22 cellular contexts compared by ENCODE assay signal in genomic region chrX:641671-642435, GRCh38. TPM values are rescaled to one million over a fixed set of nuclear protein-coding genes. Genes with fewer than 3 reads are reported as not detected.
DNase-seq lines count a peak whose midpoint lies in the region; ATAC-seq and TF ChIP-seq lines count a peak whose summit lies in the region.
"Had no signal": no experiment of that assay in that cellular context is flagged by ENCODE, and none has a peak within 500 bp of the region (broad histone marks: within the 10 kb centered on the region; RNA-seq: fewer than 3 reads in every experiment).

No MANE protein-coding gene starts in this region.

- no peak for TF ChIP-seq EP300 in stomach (IDR thresholded peaks at IDR 0.05)

- H3K36me3 Mint-ChIP-seq in WTC11 = 0 out of 2 replicates have a peak, but pooled peaks cover 3% of the 10 kb centered on the region
- H3K36me3 Mint-ChIP-seq: CD8-positive, alpha-beta memory T cell had no signal

- no peak overlapping the region for H2AK5ac ChIP-seq in neuronal stem cell (ENCODE audit: low read depth, low read length)

- no peak overlapping the region for H2BK5ac ChIP-seq in neuronal stem cell (ENCODE audit: low read length)

- H3K27ac ChIP-seq in stomach (no peak overlapping the region), neuronal stem cell (replicated peaks; ENCODE audit: low read length) (no peak overlapping the region)
- H3K27ac ChIP-seq: C4-2B had no signal

- H2BK15ac ChIP-seq in neuronal stem cell (ENCODE audit: low read length) = no peak overlapping the region

- H2BK120ac ChIP-seq in neuronal stem cell (ENCODE audit: low read depth, low read length) = no peak overlapping the region

- H3K4me3 ChIP-seq in stomach (no peak overlapping the region), neuronal stem cell (ENCODE audit: low read length in 2 of 2) (no peak overlapping the region)
- H3K4me3 ChIP-seq: MG63 had no signal

- TF ChIP-seq POLR2A in stomach (IDR thresholded peaks at IDR 0.05) = no peak

- H3K4me3 Mint-ChIP-seq in WTC11 = peak overlapping the region; percentile 47
- H3K4me3 Mint-ChIP-seq: CD8-positive, alpha-beta memory T cell had no signal

- no peak overlapping the region for H3K14ac ChIP-seq in neuronal stem cell (ENCODE audit: low read length)

- no peak overlapping the region for H3K9ac ChIP-seq in neuronal stem cell (ENCODE audit: low read depth, low read length, poor library complexity)

- peaks cover 36% of the 10 kb centered on the region for H3K4me1 Mint-ChIP-seq in WTC11

- H3K9me3 ChIP-seq in stomach = no peaks in the 10 kb centered on the region
- peaks cover 0 to 10% of the 10 kb centered on the region in 2 donors for H3K9me3 ChIP-seq in neuronal stem cell (replicated peaks in 1 of 2; ENCODE audit: control insufficient read depth in 2 of 2, insufficient read depth in 1 of 2, low read depth in 1 of 2, low read length in 2 of 2)
- H3K9me3 ChIP-seq: MG63 had no signal

- H3K4ac ChIP-seq in neuronal stem cell (ENCODE audit: low read length) = no peak overlapping the region

- no peak overlapping the region for H3K23ac ChIP-seq in neuronal stem cell (ENCODE audit: low read depth, low read length, poor library complexity)

- H3K27me3 Mint-ChIP-seq in WTC11 (ENCODE audit: low read depth) = peaks cover 100% of the 10 kb centered on the region

- no peak overlapping the region for H4K91ac ChIP-seq in neuronal stem cell (ENCODE audit: low read depth, low read length, poor library complexity)

- H4K8ac ChIP-seq in neuronal stem cell (ENCODE audit: low read depth, low read length) = no peak overlapping the region

- intact Hi-C loops in stomach (cut with DNase I; ENCODE audit: low total_unique reads) = no loop called here

- TF ChIP-seq CTCF in WTC11 (IDR thresholded peaks at IDR 0.05) (no peak), stomach (IDR thresholded peaks at IDR 0.05) (no peak)

- H3K27ac Mint-ChIP-seq in WTC11 = no peak overlapping the region
- H3K27ac Mint-ChIP-seq: CD8-positive, alpha-beta memory T cell had no signal

- H3K9me3 Mint-ChIP-seq in WTC11 = no peaks in the 10 kb centered on the region

- H2AFZ ChIP-seq in neuronal stem cell (ENCODE audit: low read length) = no peak overlapping the region

- no peaks in the 10 kb centered on the region for H3K79me1 ChIP-seq in neuronal stem cell (ENCODE audit: low read depth, low read length)

- no peaks in the 10 kb centered on the region for H3K36me3 ChIP-seq in stomach
- no peaks in the 10 kb centered on the region for H3K36me3 ChIP-seq in neuronal stem cell (replicated peaks in 1 of 2; ENCODE audit: control insufficient read depth in 2 of 2, insufficient read depth in 2 of 2, low read length in 2 of 2)
- H3K36me3 ChIP-seq: MG63 had no signal

- H3K18ac ChIP-seq in neuronal stem cell (ENCODE audit: low read length) = no peak overlapping the region

- H3K4me2 ChIP-seq in neuronal stem cell (ENCODE audit: insufficient read depth, low read length, poor library complexity, severe bottlenecking) = no peak overlapping the region

- DNase-seq in EH (ENCODE audit: low read depth) (peak; percentile 38), WTC11 (ENCODE audit: low spot score) (no peak), mesenteric fat pad (ENCODE audit: low spot score) (peak; percentile 80), stomach (peak; percentile 7), germinal center (ENCODE audit: low spot score) (no peak), neuronal stem cell (ENCODE audit: low spot score) (no peak)
- DNase-seq: Calu3; CD8-positive, alpha-beta memory T cell; DMS153; GDM1; Kasumi-1; MG63; NCI-H1417; NCI-H1694 treated with DMSO at 0.1 percent for 48 hours; NCI-H2081 treated with DMSO at 0.1 percent for 48 hours; NCI-H2171 treated with DMSO at 0.1 percent for 48 hours; NCI-H524 treated with DMSO at 0.1 percent for 48 hours; NCI-H82 had no signal

- H3K27me3 ChIP-seq in stomach (peaks cover 5 to 95% (median 57%) of the 10 kb centered on the region in 3 donors), neuronal stem cell (ENCODE audit: control insufficient read depth in 3 of 3, insufficient read depth in 3 of 3, low read depth in 1 of 3, low read length in 3 of 3) (peaks cover 59 to 92% (median 60%) of the 10 kb centered on the region in 3 experiments)
- H3K27me3 ChIP-seq: MG63 had no signal

- no peak for ATAC-seq in WTC11
- no peak for ATAC-seq in GM19463 (IDR thresholded peaks at IDR 0.05; ENCODE audit: unreplicated experiment)
- ATAC-seq: Panc1 had no signal

- 9 to 21% (median 10%) methylated on average over 6 to 37 of the region's 37 CpGs for WGBS in stomach, 5 donors
- no CpG with 5 or more reads among the region's 37 CpGs for WGBS in neuronal stem cell (ENCODE audit: extremely low coverage in 2 of 2, insufficient read length in 2 of 2, insufficient replicate concordance in 1 of 2), 2 donors

- CTCF ChIA-PET in WTC11 (lab: Charles Lee) = no interaction called here

- H3K4me1 ChIP-seq in stomach = peaks cover 0 to 18% (median 6%) of the 10 kb centered on the region in 4 donors
- H3K4me1 ChIP-seq in neuronal stem cell (ENCODE audit: control insufficient read depth in 2 of 2, insufficient read depth in 1 of 2, low read depth in 1 of 2, low read length in 2 of 2) = peaks cover 0 to 3% of the 10 kb centered on the region in 2 donors

- H2BK12ac ChIP-seq in neuronal stem cell (ENCODE audit: low read length) = no peak overlapping the region

- POLR2A ChIA-PET in WTC11 (lab: Charles Lee) = no interaction called here

TF ChIP-seq in WTC11, 78 proteins besides CTCF, POLR2A, EP300 and RAD21:
- TF ChIP-seq ZNF512 (CRISPR knock-in tag; IDR thresholded peaks at IDR 0.05; ENCODE audit: borderline replicate concordance) = no peak
- TF ChIP-seq MYBL2 (CRISPR knock-in tag; IDR thresholded peaks at IDR 0.05) = no peak
- TF ChIP-seq GABPB1 (CRISPR knock-in tag; IDR thresholded peaks at IDR 0.05) = no peak
- TF ChIP-seq FOXK1 (CRISPR knock-in tag; IDR thresholded peaks at IDR 0.05) = no peak
TF ChIP-seq in WTC11: peak in this region for 0.

RNA-seq across cellular contexts. Expression of gene SHOX, which starts 11.3 kb away (rescaled TPM):
- total RNA-seq in WTC11 (2021) = 0.09 to 0.14 TPM in 2 of 3 replicates, not detected in the other
- 0.10 TPM for total RNA-seq in mesenteric fat pad
- total RNA-seq in stomach = 1 to 10 TPM in 1 of 5 donors, not detected in 4; 7.5 TPM
- polyA plus RNA-seq in stomach = not detected
- polyA plus RNA-seq in neuronal stem cell (2013, experiment 1 of 2) = not detected
- not detected for polyA plus RNA-seq in neuronal stem cell (2013, experiment 2 of 2)
- total RNA-seq: Calu3; CD8-positive, alpha-beta memory T cell; Daoy had no signal
- polyA plus RNA-seq: CD8-positive, alpha-beta memory T cell had no signal

Comparison
In these comparisons a context has a peak if more than half of its experiments do, and no peak if none do; other contexts are left out.
1. DNase-seq: peak in EH (single experiment), mesenteric fat pad (single experiment) and stomach (single experiment); none in WTC11 (single experiment), germinal center (single experiment) and neuronal stem cell (single experiment).